19 cellular contexts compared by ENCODE assay signal in the genomic region with DNA sequence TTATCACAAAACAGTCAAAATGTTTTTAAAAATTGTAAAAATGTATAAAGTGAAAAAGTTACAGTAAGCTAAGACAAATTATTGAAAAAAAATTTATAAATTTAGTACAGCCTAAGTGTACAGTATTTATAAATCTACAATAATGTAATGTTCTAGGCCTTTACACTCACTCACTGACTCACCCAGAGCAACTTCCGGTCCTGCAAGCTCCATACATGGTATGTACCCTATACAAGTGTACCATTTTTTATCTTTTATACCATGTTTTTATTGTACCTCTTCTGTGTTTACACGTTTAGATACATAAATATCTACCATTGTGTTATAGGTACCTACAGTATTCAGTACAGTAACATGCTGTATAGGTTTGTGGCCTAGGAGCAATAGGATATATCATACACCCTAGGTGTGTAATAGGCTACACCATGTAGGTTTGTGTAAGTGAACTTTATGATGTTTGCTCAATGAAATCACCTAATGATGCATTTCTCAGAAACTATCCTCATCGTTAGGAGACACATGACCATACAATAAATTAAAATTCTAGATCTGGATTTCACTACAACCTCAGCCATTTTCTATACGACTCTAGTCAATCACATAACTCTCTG.
A peak's percentile ranks its signal among the peaks of the same experiment; 100 is the strongest.
DNase-seq lines count a peak whose midpoint lies in the region; ATAC-seq, FAIRE-seq and TF ChIP-seq lines count a peak whose summit lies in the region.
"Had no signal": no experiment of that assay in that cellular context is flagged by ENCODE, and none has a peak within 500 bp of the region (broad histone marks: within the 10 kb centered on the region; RNA-seq: fewer than 3 reads in every experiment).

No MANE protein-coding gene starts in this region.

- WGBS in trophoblast cell (ENCODE audit: extremely low coverage, insufficient coverage, insufficient read length) = no CpG with 5 or more reads among the region's 4 CpGs

- no peak overlapping the region for H4K8ac ChIP-seq in trophoblast cell (ENCODE audit: low read depth, low read length)

- no peak overlapping the region for H2BK120ac ChIP-seq in trophoblast cell (ENCODE audit: insufficient read depth, low read length, poor library complexity)

- no peak overlapping the region for H3K9ac ChIP-seq in endothelial cell of umbilical vein (replicated peaks; ENCODE audit: extremely low read depth, insufficient read depth, low read length)
- H3K9ac ChIP-seq in trophoblast cell (ENCODE audit: low read length) = no peak overlapping the region

- H3K79me1 ChIP-seq in trophoblast cell (ENCODE audit: low read length) = no peaks in the 10 kb centered on the region

- H3K4me1 ChIP-seq in endothelial cell of umbilical vein (ENCODE audit: control insufficient read depth, extremely low read depth, insufficient read depth, low read length) (no peaks in the 10 kb centered on the region), trophoblast cell (ENCODE audit: control insufficient read depth in 1 of 2, insufficient read depth in 2 of 2, low read length in 2 of 2) (no peaks in the 10 kb centered on the region)
- H3K4me1 ChIP-seq: SJCRH30 had no signal

- peak; percentile 29 for FAIRE-seq in D721Med (lab: Jason Lieb, UNC)
- FAIRE-seq in endothelial cell of umbilical vein (lab: Jason Lieb, UNC) = no peak

- H3K36me3 ChIP-seq in endothelial cell of umbilical vein (ENCODE audit: control insufficient read depth in 2 of 2, extremely low read depth in 1 of 2, insufficient read depth in 2 of 2, low read length in 2 of 2) = no peaks in the 10 kb centered on the region
- no peaks in the 10 kb centered on the region for H3K36me3 ChIP-seq in trophoblast cell (ENCODE audit: control insufficient read depth in 1 of 2, insufficient read depth in 2 of 2, low read length in 2 of 2)
- H3K36me3 ChIP-seq: SJCRH30 had no signal

- H2BK5ac ChIP-seq in trophoblast cell (ENCODE audit: low read depth, low read length, poor library complexity) = no peak overlapping the region

- H3K4me2 ChIP-seq in endothelial cell of umbilical vein (ENCODE audit: insufficient read depth, low read length) = no peak overlapping the region
- no peak overlapping the region for H3K4me2 ChIP-seq in trophoblast cell (ENCODE audit: low read length)

- no peak overlapping the region for H2AFZ ChIP-seq in endothelial cell of umbilical vein (ENCODE audit: low read depth, low read length)
- no peak overlapping the region for H2AFZ ChIP-seq in trophoblast cell (ENCODE audit: insufficient read depth, low read length, poor library complexity)

- H2BK12ac ChIP-seq in trophoblast cell (ENCODE audit: low read length) = no peak overlapping the region

- DNase-seq in D721Med (ENCODE audit: insufficient read length, low spot score) (no peak), HCEC 1CT (peak; percentile 12), T-helper 17 cell (no peak), endothelial cell of umbilical vein (ENCODE audit: low read depth, low spot score) (no peak), NCI-H2107 (lab: John Stamatoyannopoulos, UW) (no peak), NCI-H146 (lab: John Stamatoyannopoulos, UW) (no peak), occipital lobe (lab: John Stamatoyannopoulos, UW) (no peak), trophoblast cell (no peak)
- DNase-seq: CD4-positive, CD25-positive, alpha-beta regulatory T cell; NCI-H1092; NCI-H1436; NCI-H2029; NCI-H446 treated with DMSO at 0.1 percent for 48 hours; NCI-H526; NCI-H82; OCI-M1; SJCRH30 had no signal

- H2AK5ac ChIP-seq in trophoblast cell (ENCODE audit: low read length) = no peak overlapping the region

- no peak overlapping the region for H3K4ac ChIP-seq in trophoblast cell (ENCODE audit: low read depth, low read length)

- TF ChIP-seq CTCF in D721Med (IDR thresholded peaks at IDR 0.05; ENCODE audit: insufficient read depth, missing control alignments) (no peak), endothelial cell of umbilical vein (IDR thresholded peaks at IDR 0.05; ENCODE audit: extremely low read depth in 1 of 2, insufficient read depth in 1 of 2, low read depth in 1 of 2, low read length in 2 of 2) (no peak)

- H3K36me3 Mint-ChIP-seq in T-helper 17 cell (ENCODE audit: low read depth) = peaks cover 3% of the 10 kb centered on the region

- H3K27me3 ChIP-seq in endothelial cell of umbilical vein (ENCODE audit: control insufficient read depth in 2 of 2, insufficient read depth in 2 of 2, low read length in 2 of 2) (no peaks in the 10 kb centered on the region), trophoblast cell (ENCODE audit: insufficient read depth, low read length) (no peaks in the 10 kb centered on the region)
- H3K27me3 ChIP-seq: SJCRH30 had no signal

- no peak for TF ChIP-seq POLR2A in endothelial cell of umbilical vein (IDR thresholded peaks at IDR 0.05; ENCODE audit: low read depth, low read length)

- peak overlapping the region; percentile 32 for H3K27ac Mint-ChIP-seq in T-helper 17 cell

- no peak overlapping the region for H3K14ac ChIP-seq in trophoblast cell (ENCODE audit: low read length)

- H4K91ac ChIP-seq in trophoblast cell (ENCODE audit: low read depth, low read length) = no peak overlapping the region

- dilution Hi-C loops in endothelial cell of umbilical vein (cut with MboI; ENCODE audit: extremely low pct_ligation_motif_present, low sequenced_read_pairs) = no loop called here

- no peaks in the 10 kb centered on the region for H3K79me2 ChIP-seq in endothelial cell of umbilical vein (ENCODE audit: control insufficient read depth, insufficient read depth, low read length)
- no peaks in the 10 kb centered on the region for H3K79me2 ChIP-seq in trophoblast cell (ENCODE audit: control insufficient read depth, insufficient read depth, low read length, poor library complexity)

- CTCF ChIA-PET in endothelial cell of umbilical vein (lab: Charles Lee) = interaction anchor here (0.6 to 1.4 kb wide), 2 partner anchors 9 to 11 kb away, joined by 4 read pairs; no protein-coding TSS in a partner anchor

- H3K9me3 ChIP-seq in T-helper 17 cell (ENCODE audit: control insufficient read depth, low read length, poor library complexity, severe bottlenecking) (no peaks in the 10 kb centered on the region), endothelial cell of umbilical vein (replicated peaks; ENCODE audit: control insufficient read depth, insufficient read depth, low read length) (no peaks in the 10 kb centered on the region), trophoblast cell (ENCODE audit: insufficient read depth, low read depth, low read length) (no peaks in the 10 kb centered on the region)
- H3K9me3 ChIP-seq: SJCRH30 had no signal

- POLR2A ChIA-PET in endothelial cell of umbilical vein (lab: Charles Lee) = no interaction called here

- H3K27ac ChIP-seq in endothelial cell of umbilical vein (ENCODE audit: insufficient read depth, low read depth, low read length) (no peak overlapping the region), trophoblast cell (ENCODE audit: low read depth, low read length) (no peak overlapping the region)
- H3K27ac ChIP-seq: SJCRH30 had no signal

- no peak for ATAC-seq in T-helper 17 cell
- ATAC-seq: Right ventricle myocardium inferior, SK-N-SH treated with all-trans-retinoic acid at 6 μM for 48 hours had no signal

- H3K23ac ChIP-seq in trophoblast cell (ENCODE audit: low read length) = no peak overlapping the region

- no peak overlapping the region for H3K4me3 ChIP-seq in endothelial cell of umbilical vein (replicated peaks in 1 of 3; ENCODE audit: insufficient read depth in 1 of 3, low read depth in 1 of 3, low read length in 3 of 3)
- no peak overlapping the region for H3K4me3 ChIP-seq in trophoblast cell (ENCODE audit: low read depth, low read length)
- H3K4me3 ChIP-seq: SJCRH30 had no signal

- intact Hi-C loops in endothelial cell of umbilical vein (cut with micrococcal nuclease) = no loop called here

- H4K20me1 ChIP-seq in endothelial cell of umbilical vein (replicated peaks; ENCODE audit: control insufficient read depth, extremely low read depth, insufficient read depth, low read length) = no peaks in the 10 kb centered on the region

- H4K12ac ChIP-seq in trophoblast cell (ENCODE audit: low read depth, low read length) = no peak overlapping the region

- no peak overlapping the region for H3K4me3 Mint-ChIP-seq in T-helper 17 cell
- H3K4me3 Mint-ChIP-seq: CD4-positive, CD25-positive, alpha-beta regulatory T cell had no signal

- peaks cover 9% of the 10 kb centered on the region for H3K4me1 Mint-ChIP-seq in T-helper 17 cell

- H3K9me1 ChIP-seq in endothelial cell of umbilical vein (replicated peaks; ENCODE audit: control insufficient read depth, extremely low read depth, insufficient read depth, low read length) = no peaks in the 10 kb centered on the region

- no TSS peak for BruUV-seq in endothelial cell of umbilical vein (replicated peaks; lab: Mats Ljungman, UMichigan)

- no peak overlapping the region for H3K18ac ChIP-seq in trophoblast cell (ENCODE audit: low read length)

- no peaks in the 10 kb centered on the region for H3K27me3 Mint-ChIP-seq in T-helper 17 cell
- H3K27me3 Mint-ChIP-seq: CD4-positive, CD25-positive, alpha-beta regulatory T cell had no signal

TF ChIP-seq in endothelial cell of umbilical vein, 7 proteins besides CTCF, POLR2A, EP300 and RAD21:
- TF ChIP-seq FOS (IDR thresholded peaks at IDR 0.05; ENCODE audit: borderline replicate concordance, insufficient read depth, low read length) (peak; percentile 32), JUN (IDR thresholded peaks at IDR 0.05; ENCODE audit: borderline replicate concordance, insufficient read depth, insufficient read length, low read depth) (no peak)
